9 cellular contexts compared by ENCODE assay signal in the genomic region with DNA sequence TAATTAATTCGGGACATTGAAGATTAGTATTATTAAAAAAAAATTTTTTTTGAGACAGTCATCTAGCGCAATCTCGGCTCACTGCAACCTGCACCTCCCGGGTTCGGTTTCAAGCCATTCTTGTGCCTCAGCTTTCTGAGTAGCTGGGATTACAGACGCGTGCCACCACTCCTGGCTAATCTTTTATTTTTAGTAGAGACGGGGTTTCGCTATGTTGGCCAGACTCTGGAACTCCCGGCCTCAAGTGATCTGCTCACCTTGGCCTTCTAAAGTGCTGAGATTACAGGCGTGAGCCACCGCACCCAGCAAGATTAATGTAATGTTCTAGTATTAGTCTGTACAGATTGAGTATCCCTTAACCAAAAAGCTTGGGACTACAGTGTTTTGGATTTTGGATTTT.
"Had no signal": no experiment of that assay in that cellular context is flagged by ENCODE, and none has a peak within 500 bp of the region (broad histone marks: within the 10 kb centered on the region; RNA-seq: fewer than 3 reads in every experiment).

No MANE protein-coding gene starts in this region.

- H3K9me3 ChIP-seq: HAP-1 had no signal

- DNase-seq: GM23248, GOT3, H7, HFFc6, KBM-7 had no signal

- H3K27ac ChIP-seq: GM23248, HL-60 had no signal

- H3K4me3 ChIP-seq: GM23248, HAP-1 had no signal

- H2AFZ ChIP-seq: GM23248 had no signal

- ATAC-seq: HCT116, HepG2 had no signal

- H3K4me1 ChIP-seq: HAP-1 had no signal

- H3K9ac ChIP-seq: GM23248 had no signal
